17 cellular contexts compared by ENCODE assay signal in the genomic region with DNA sequence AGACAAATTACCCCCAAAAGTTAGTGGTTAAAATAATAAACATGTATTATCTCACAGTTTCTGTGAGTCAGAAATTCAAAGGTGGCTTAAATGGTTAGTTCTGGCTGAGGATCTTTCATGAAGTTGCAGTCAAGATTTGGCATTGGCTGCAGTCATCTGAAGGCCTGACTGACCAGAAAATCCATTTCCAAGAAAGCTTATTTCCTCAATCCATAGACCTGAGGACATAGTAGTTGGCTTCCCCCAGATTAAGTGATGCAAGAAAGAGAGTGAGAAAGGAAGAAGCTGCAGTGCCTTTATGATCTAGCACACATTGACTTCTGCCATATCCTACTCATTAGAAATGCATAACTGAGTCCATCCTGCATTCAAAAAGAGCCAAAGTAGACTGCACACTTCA.
"Had no signal": no experiment of that assay in that cellular context is flagged by ENCODE, and none has a peak within 500 bp of the region (broad histone marks: within the 10 kb centered on the region; RNA-seq: fewer than 3 reads in every experiment).

No MANE protein-coding gene starts in this region.

- H3K27ac ChIP-seq: foreskin keratinocyte, neural progenitor cell, ovary, thoracic aorta, upper lobe of right lung had no signal

- H3K4me1 ChIP-seq: foreskin keratinocyte, neural progenitor cell, upper lobe of right lung had no signal

- ATAC-seq: activated CD8-positive, alpha-beta T cell treated with anti-CD3 and anti-CD28 coated beads, Interleukin-2, amount 10 ng/mL, durations not matched to agents 7 days and 5 days; activated T-cell treated with anti-CD3 and anti-CD28 coated beads, Interleukin-2, amount 50 U/mL, for 72 hours; foreskin keratinocyte; stimulated activated effector memory CD8-positive, alpha-beta T cell treated with anti-CD3 and anti-CD28 coated beads, Interleukin-12 subunit alpha, Interleukin-12 subunit beta, amount 100 ng/mL, for 72 hours; T-helper 17 cell; upper lobe of right lung; WTC11 had no signal

- H3K27me3 ChIP-seq: foreskin keratinocyte, neural progenitor cell, ovary, upper lobe of right lung had no signal

- H3K9me3 ChIP-seq: ovary, thoracic aorta, upper lobe of right lung had no signal

- H3K4me3 ChIP-seq: neural progenitor cell, ovary, thoracic aorta, upper lobe of right lung had no signal

- H3K36me3 ChIP-seq: neural progenitor cell, ovary, thoracic aorta, upper lobe of right lung had no signal

- DNase-seq: activated CD4-positive, alpha-beta T cell treated with anti-CD3 and anti-CD28 coated beads for 48 hours; activated CD8-positive, alpha-beta memory T cell treated with anti-CD3 and anti-CD28 coated beads, Interleukin-2, amount 50 U/mL, for 4 hours; activated CD8-positive, alpha-beta T cell treated with anti-CD3 and anti-CD28 coated beads, Interleukin-2, amount 10 ng/mL, durations not matched to agents 7 days and 5 days; activated gamma-delta T cell; activated naive CD8-positive, alpha-beta T cell treated with anti-CD3 and anti-CD28 coated beads for 36 hours; activated T-cell treated with anti-CD3 and anti-CD28 coated beads, Interleukin-2, amount 50 U/mL, for 72 hours; anterior cingulate cortex; foreskin keratinocyte; ovary; stimulated activated CD4-positive, alpha-beta T cell treated with anti-CD3 and anti-CD28 coated beads, Interleukin-12 subunit alpha, Interleukin-12 subunit beta, amount 100 ng/mL, for 4 hours; stimulated activated CD4-positive, alpha-beta T cell treated with anti-CD3 and anti-CD28 coated beads, Interleukin-2, amount 100 ng/mL, for 24 hours; T-helper 17 cell; upper lobe of right lung had no signal
